ENCODE assay signal across 1 cellular context in the genomic region with DNA sequence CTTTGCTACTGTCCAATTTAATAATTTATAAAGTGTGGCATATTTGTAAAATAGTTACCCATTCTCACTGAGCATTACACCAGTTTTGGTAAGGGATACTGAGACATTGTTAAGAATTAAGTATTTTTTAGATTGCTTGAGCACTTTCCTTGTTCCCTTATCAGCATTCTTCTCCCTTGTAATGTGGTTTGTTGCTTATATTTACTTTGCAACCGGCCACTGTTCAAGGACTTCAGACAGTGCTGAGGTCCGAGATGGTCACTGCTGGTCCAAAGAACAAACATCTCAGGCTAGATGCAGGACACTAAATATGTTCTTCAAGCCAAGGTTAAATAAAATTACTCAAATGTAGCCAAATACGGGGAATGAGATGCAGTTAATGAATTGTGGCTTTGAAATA.
TF ChIP-seq lines count a peak whose summit lies in the region.

No MANE protein-coding gene starts in this region.

TF ChIP-seq in HepG2, 621 proteins besides CTCF, POLR2A, EP300 and RAD21 (continued from another document):
- TF ChIP-seq NONO (IDR thresholded peaks at IDR 0.05) = no peak
- no peak for TF ChIP-seq NONO (CRISPR knock-in tag; conservative IDR thresholded peaks at IDR 0.05)
- peak; percentile 40; the same call in 1 of the 2 replicates for TF ChIP-seq CREM (IDR thresholded peaks at IDR 0.05)
- TF ChIP-seq CREM (CRISPR knock-in tag; IDR thresholded peaks at IDR 0.05) = no peak
- TF ChIP-seq MED1 (CRISPR knock-in tag; IDR thresholded peaks at IDR 0.05) = no peak
- TF ChIP-seq PHF20 (CRISPR knock-in tag; IDR thresholded peaks at IDR 0.05) = no peak
- TF ChIP-seq NAIF1 (CRISPR knock-in tag; IDR thresholded peaks at IDR 0.05; ENCODE audit: borderline replicate concordance) = no peak
- no peak for TF ChIP-seq FOXA1 (IDR thresholded peaks at IDR 0.05)
- TF ChIP-seq FOXA1 (CRISPR knock-in tag; IDR thresholded peaks at IDR 0.05) = peak; percentile 22; the same call in 1 of the 2 replicates
- 0 out of 2 replicates have a peak, but pooled peaks have one; percentile 25 for TF ChIP-seq TCF7L2 (IDR thresholded peaks at IDR 0.05; ENCODE audit: low read depth, low read length)
- no peak for TF ChIP-seq SAFB2 (CRISPR knock-in tag; IDR thresholded peaks at IDR 0.05; ENCODE audit: borderline replicate concordance, low read depth)
- peak; percentile 56 for TF ChIP-seq NCOA2 (CRISPR knock-in tag; IDR thresholded peaks at IDR 0.05)
